In the genomic region with DNA sequence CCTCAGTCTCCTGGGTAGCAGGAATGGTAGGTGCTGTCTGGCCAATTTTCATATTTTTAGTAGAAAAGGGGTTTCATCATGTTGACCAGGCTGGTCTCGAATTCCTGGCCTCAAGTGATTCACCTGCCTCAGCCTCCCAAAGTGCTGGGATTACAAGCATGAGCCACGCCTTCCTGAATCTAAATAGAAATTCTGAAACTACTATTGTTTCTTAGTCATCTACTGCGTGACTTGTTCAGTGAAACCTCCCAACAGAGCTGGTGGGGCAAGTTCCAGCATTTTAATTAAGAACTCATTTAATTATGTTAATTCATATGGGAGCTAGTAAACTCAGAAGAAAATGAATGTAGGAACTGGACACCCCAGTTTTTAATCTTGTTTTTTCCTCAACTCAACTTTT, we compare ENCODE assay signal across 19 cellular contexts.
"Had no signal": no experiment of that assay in that cellular context is flagged by ENCODE, and none has a peak within 500 bp of the region (broad histone marks: within the 10 kb centered on the region; RNA-seq: fewer than 3 reads in every experiment).

No MANE protein-coding gene starts in this region.

- ATAC-seq: gastrocnemius medialis; left cardiac atrium; left lung; naive thymus-derived CD8-positive, alpha-beta T cell; sciatic nerve; stimulated activated effector memory CD8-positive, alpha-beta T cell treated with anti-CD3 and anti-CD28 coated beads, Interleukin-12 subunit alpha, Interleukin-12 subunit beta, amount 100 ng/mL, for 72 hours had no signal

- H3K27me3 ChIP-seq: esophagus squamous epithelium, gastrocnemius medialis, left lung, right atrium auricular region, stomach, thyroid gland had no signal

- DNase-seq: cortex of kidney; esophagus squamous epithelium; gastrocnemius medialis; head of caudate nucleus; left cardiac atrium; left lung; mesendoderm; naive thymus-derived CD8-positive, alpha-beta T cell; nephron progenitor cell; nucleus accumbens; stimulated activated CD4-positive, alpha-beta T cell treated with anti-CD3 and anti-CD28 coated beads, Interleukin-2, amount 100 ng/mL, for 24 hours; stimulated activated CD4-positive, alpha-beta T cell treated with anti-CD3 and anti-CD28 coated beads, Interleukin-4, amount 100 ng/mL, for 24 hours; stimulated activated naive CD4-positive, alpha-beta T cell treated with Interleukin-2 at 50 U/mL for 16 hours; stomach; thyroid gland had no signal

- H3K4me3 ChIP-seq: esophagus squamous epithelium, gastrocnemius medialis, left lung, prostate gland, right atrium auricular region, stomach, thyroid gland had no signal

- H3K27ac ChIP-seq: esophagus squamous epithelium, gastrocnemius medialis, left lung, prostate gland, right atrium auricular region, stomach, thyroid gland had no signal

- H3K4me1 ChIP-seq: gastrocnemius medialis, left lung, prostate gland, right atrium auricular region, stomach had no signal
